In the genomic region with DNA sequence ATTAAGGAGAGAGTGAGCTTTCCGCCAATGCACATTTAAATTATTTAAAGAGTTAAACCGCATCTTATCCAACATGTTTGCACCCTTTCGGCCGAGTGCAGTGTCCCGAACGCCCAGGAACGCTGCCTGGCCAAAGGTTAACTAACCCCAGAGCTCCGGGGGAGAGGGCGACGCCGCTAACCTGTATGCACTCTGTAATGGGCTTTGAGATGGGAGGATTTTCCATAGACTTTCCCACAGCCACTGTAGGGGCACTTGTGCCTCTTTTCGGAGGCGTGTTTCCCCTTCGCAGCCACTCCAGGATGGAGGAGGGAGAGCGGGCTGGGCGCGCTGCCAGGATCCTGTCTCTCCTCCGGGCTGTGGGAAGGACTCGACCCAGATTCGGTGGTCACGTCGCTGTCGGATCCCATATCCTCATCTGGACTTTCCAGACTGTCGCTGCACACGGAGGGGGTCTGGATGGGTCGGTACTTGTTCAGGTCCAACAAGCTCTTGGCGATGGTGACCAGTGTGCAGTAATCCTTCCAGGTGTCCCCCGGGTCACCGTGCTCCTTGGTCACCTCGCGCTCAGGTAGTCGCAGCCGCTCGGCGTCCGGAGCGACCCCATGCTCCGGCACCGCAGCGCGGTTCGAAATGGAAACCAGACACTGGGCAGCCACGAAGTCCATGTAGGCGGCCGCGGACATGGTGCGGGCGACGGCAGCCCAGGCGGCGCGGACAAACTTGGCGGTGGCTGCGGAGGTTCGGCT, we compare ENCODE assay signal across 8 cellular contexts. TPM values are rescaled to one million over a fixed set of nuclear protein-coding genes. Genes with fewer than 3 reads are reported as not detected.
DNase-seq lines count a peak whose midpoint lies in the region; ATAC-seq, FAIRE-seq and TF ChIP-seq lines count a peak whose summit lies in the region.

No MANE protein-coding gene starts in this region.

- peaks cover 0 to 2% of the 10 kb centered on the region in 2 donors for H3K27me3 Mint-ChIP-seq in CD8-positive, alpha-beta memory T cell
- no peaks in the 10 kb centered on the region for H3K27me3 Mint-ChIP-seq in activated naive CD4-positive, alpha-beta T cell treated with anti-CD3 and anti-CD28 coated beads, Interleukin-2, amount 50 U/mL, for 24 hours
- H3K27me3 Mint-ChIP-seq in natural killer cell (ENCODE audit: low read depth in 2 of 2): no peaks in the 10 kb centered on the region

- no peak for FAIRE-seq in HTR-8/SVneo (lab: Jason Lieb, UNC)

- H3K27ac ChIP-seq in CD8-positive, alpha-beta memory T cell (ENCODE audit: low read depth, low read length): peak overlapping the region; percentile 98
- H3K27ac ChIP-seq in Panc1 (ENCODE audit: low read length): peak overlapping the region; percentile 34; the same call in 1 of the 2 replicates
- peak overlapping the region; percentile 100 for H3K27ac ChIP-seq in upper lobe of right lung

- no TSS peak for BruUV-seq in Panc1 (replicated peaks; lab: Mats Ljungman, UMichigan)

- ATAC-seq in HG02623 (IDR thresholded peaks at IDR 0.05; ENCODE audit: unreplicated experiment) (peak; percentile 0), Panc1 (peak; percentile 27), natural killer cell (peak in 1 of 3 donors; percentile 0), upper lobe of right lung (peak; percentile 62)

- POLR2A ChIA-PET in CD8-positive, alpha-beta memory T cell (lab: Charles Lee): interaction anchor here (0.6 to 3.0 kb wide), 13 partner anchors 9 to 450 kb away, joined by 3 to 29 read pairs (median 5); no protein-coding TSS in a partner anchor
- POLR2A ChIA-PET in Panc1 (lab: Charles Lee): no interaction called here

- H3K9me3 Mint-ChIP-seq in CD8-positive, alpha-beta memory T cell: no peaks in the 10 kb centered on the region
- no peaks in the 10 kb centered on the region for H3K9me3 Mint-ChIP-seq in activated naive CD4-positive, alpha-beta T cell treated with anti-CD3 and anti-CD28 coated beads, Interleukin-2, amount 50 U/mL, for 24 hours
- H3K9me3 Mint-ChIP-seq in natural killer cell: no peaks in the 10 kb centered on the region

- H3K27ac Mint-ChIP-seq in CD8-positive, alpha-beta memory T cell: peak overlapping the region; percentile 97 to 100 (median 99)
- peak overlapping the region; percentile 100 for H3K27ac Mint-ChIP-seq in activated naive CD4-positive, alpha-beta T cell treated with anti-CD3 and anti-CD28 coated beads, Interleukin-2, amount 50 U/mL, for 24 hours
- H3K27ac Mint-ChIP-seq in natural killer cell: peak overlapping the region; percentile 99 to 100

- DNase-seq in CD8-positive, alpha-beta memory T cell: peak; percentile 42 to 72 (median 52)
- DNase-seq in Panc1 (ENCODE audit: low read depth, low spot score) (no peak), foreskin fibroblast (peak; percentile 73 to 90), natural killer cell (peak; percentile 46), upper lobe of right lung (peak; percentile 96), HTR-8/SVneo (ENCODE audit: insufficient read length, low spot score) (no peak)

- H3K9me3 ChIP-seq in CD8-positive, alpha-beta memory T cell (ENCODE audit: low read length): no peaks in the 10 kb centered on the region
- H3K9me3 ChIP-seq in Panc1 (ENCODE audit: control insufficient read depth, insufficient read depth, low read depth, low read length) (no peaks in the 10 kb centered on the region), upper lobe of right lung (no peaks in the 10 kb centered on the region)

- in situ Hi-C loops in Panc1 (cut with HindIII; ENCODE audit: low pct_unique_long_range_greater_than_20kb, low sequenced_read_pairs): no loop called here

- CTCF ChIA-PET in CD8-positive, alpha-beta memory T cell (lab: Charles Lee): interaction anchor here (0.9 to 2.7 kb wide), 4 partner anchors 8 to 190 kb away, joined by 3 to 9 read pairs (median 4); no protein-coding TSS in a partner anchor
- CTCF ChIA-PET in Panc1 (lab: Charles Lee): no interaction called here

- intact Hi-C loops in Panc1 (cut with micrococcal nuclease; ENCODE audit: unreplicated experiment): loop anchor here (5.0 kb wide), 1 partner anchor 66 kb away; no protein-coding TSS in a partner anchor
- intact Hi-C loops in natural killer cell (cut with micrococcal nuclease): loop anchor here (5.0 to 10.0 kb wide), 4 partner anchors 71 to 1952 kb away; a partner anchor contains a TSS
- intact Hi-C loops in upper lobe of right lung (cut with DNase I): loop anchor here (10.0 kb wide), 1 partner anchor 172 kb away; no protein-coding TSS in a partner anchor

- peak overlapping the region; percentile 95 to 99 (median 98) for H3K4me3 Mint-ChIP-seq in CD8-positive, alpha-beta memory T cell
- peak overlapping the region; percentile 99 for H3K4me3 Mint-ChIP-seq in activated naive CD4-positive, alpha-beta T cell treated with anti-CD3 and anti-CD28 coated beads, Interleukin-2, amount 50 U/mL, for 24 hours
- H3K4me3 Mint-ChIP-seq in natural killer cell: peak overlapping the region; percentile 96

- peaks cover 40% of the 10 kb centered on the region for H3K4me1 ChIP-seq in CD8-positive, alpha-beta memory T cell (ENCODE audit: insufficient read depth, low read length)
- H3K4me1 ChIP-seq in Panc1 (ENCODE audit: control insufficient read depth, insufficient read depth, low read length) (0 out of 2 replicates have a peak, but pooled peaks cover 3% of the 10 kb centered on the region), upper lobe of right lung (peaks cover 50% of the 10 kb centered on the region)

- peaks cover 0 to 22% (median 0%) of the 10 kb centered on the region in 3 donors for H3K36me3 Mint-ChIP-seq in CD8-positive, alpha-beta memory T cell
- H3K36me3 Mint-ChIP-seq in activated naive CD4-positive, alpha-beta T cell treated with anti-CD3 and anti-CD28 coated beads, Interleukin-2, amount 50 U/mL, for 24 hours: no peaks in the 10 kb centered on the region
- no peaks in the 10 kb centered on the region for H3K36me3 Mint-ChIP-seq in natural killer cell

- H3K4me1 Mint-ChIP-seq in CD8-positive, alpha-beta memory T cell: peaks cover 44 to 60% (median 53%) of the 10 kb centered on the region in 3 donors
- peaks cover 51% of the 10 kb centered on the region for H3K4me1 Mint-ChIP-seq in activated naive CD4-positive, alpha-beta T cell treated with anti-CD3 and anti-CD28 coated beads, Interleukin-2, amount 50 U/mL, for 24 hours
- peaks cover 39 to 51% of the 10 kb centered on the region in 2 donors for H3K4me1 Mint-ChIP-seq in natural killer cell

- H3K36me3 ChIP-seq in CD8-positive, alpha-beta memory T cell (ENCODE audit: insufficient read depth, low read length): no peaks in the 10 kb centered on the region
- H3K36me3 ChIP-seq in Panc1 (ENCODE audit: control insufficient read depth, insufficient read depth, low read length): no peaks in the 10 kb centered on the region; the same call in 1 of the 2 replicates
- peaks cover 2% of the 10 kb centered on the region for H3K36me3 ChIP-seq in upper lobe of right lung

- H3K27me3 ChIP-seq in CD8-positive, alpha-beta memory T cell (ENCODE audit: insufficient read depth, low read length, poor library complexity, severe bottlenecking): no peaks in the 10 kb centered on the region
- H3K27me3 ChIP-seq in Panc1 (ENCODE audit: control insufficient read depth, insufficient read depth, low read length) (no peaks in the 10 kb centered on the region), upper lobe of right lung (no peaks in the 10 kb centered on the region)

- H3K4me3 ChIP-seq in CD8-positive, alpha-beta memory T cell (ENCODE audit: low read length): peak overlapping the region; percentile 99
- H3K4me3 ChIP-seq in Panc1 (ENCODE audit: low read depth in 2 of 2, low read length in 2 of 2) (peak overlapping the region; percentile 54 to 60), foreskin fibroblast (ENCODE audit: low read depth in 1 of 2, low read length in 2 of 2) (peak overlapping the region; percentile 73 to 95), upper lobe of right lung (peak overlapping the region; percentile 89)

- no peak for TF ChIP-seq CTCF in Panc1 (IDR thresholded peaks at IDR 0.05)
- TF ChIP-seq CTCF in foreskin fibroblast (IDR thresholded peaks at IDR 0.05; ENCODE audit: low read depth, low read length): no peak
- no peak for TF ChIP-seq CTCF in natural killer cell (IDR thresholded peaks at IDR 0.05)
- no peak for TF ChIP-seq CTCF in upper lobe of right lung (IDR thresholded peaks at IDR 0.05)

RNA-seq across cellular contexts. Expression of a gene that starts 1.6 kb away (rescaled TPM):
- 10 to 100 TPM; 19.2 to 20.2 TPM for total RNA-seq in CD8-positive, alpha-beta memory T cell
- 3.9 TPM for polyA plus RNA-seq in CD8-positive, alpha-beta memory T cell
- total RNA-seq in Panc1 (2021; ENCODE audit: unreplicated experiment) (0.95 TPM), natural killer cell (10 to 100 TPM; 47.7 to 79.3 (median 51.2) TPM), upper lobe of right lung (91.0 TPM)
- polyA plus RNA-seq in Panc1 (2012; ENCODE audit: insufficient read length): 0.55 TPM

Comparison
In these comparisons a context has a peak if more than half of its experiments do, and no peak if none do; other contexts are left out.
1. DNase-seq: peak in CD8-positive, alpha-beta memory T cell (5 of 5), foreskin fibroblast (2 of 2), natural killer cell (single experiment) and upper lobe of right lung (single experiment); none in Panc1 (single experiment) and HTR-8/SVneo (single experiment).
2. H3K27ac ChIP-seq: peak in every context shown above with its lines; median percentile 100 in upper lobe of right lung; 98 in CD8-positive, alpha-beta memory T cell; 34 in Panc1.
3. RNA of a gene that starts 1.6 kb away (total RNA-seq): 91.0 TPM in upper lobe of right lung (single experiment), 47.7 to 79.3 TPM in natural killer cell and 19.2 to 20.2 TPM in CD8-positive, alpha-beta memory T cell; 0.95 TPM in Panc1 (single experiment); every median in the first group is over 10 times any median in the second.
4. Peak in every context shown above with its lines, with median percentiles within 50 percentile points of each other: H3K4me3 ChIP-seq, H3K27ac Mint-ChIP-seq and H3K4me3 Mint-ChIP-seq.